In the genomic region with DNA sequence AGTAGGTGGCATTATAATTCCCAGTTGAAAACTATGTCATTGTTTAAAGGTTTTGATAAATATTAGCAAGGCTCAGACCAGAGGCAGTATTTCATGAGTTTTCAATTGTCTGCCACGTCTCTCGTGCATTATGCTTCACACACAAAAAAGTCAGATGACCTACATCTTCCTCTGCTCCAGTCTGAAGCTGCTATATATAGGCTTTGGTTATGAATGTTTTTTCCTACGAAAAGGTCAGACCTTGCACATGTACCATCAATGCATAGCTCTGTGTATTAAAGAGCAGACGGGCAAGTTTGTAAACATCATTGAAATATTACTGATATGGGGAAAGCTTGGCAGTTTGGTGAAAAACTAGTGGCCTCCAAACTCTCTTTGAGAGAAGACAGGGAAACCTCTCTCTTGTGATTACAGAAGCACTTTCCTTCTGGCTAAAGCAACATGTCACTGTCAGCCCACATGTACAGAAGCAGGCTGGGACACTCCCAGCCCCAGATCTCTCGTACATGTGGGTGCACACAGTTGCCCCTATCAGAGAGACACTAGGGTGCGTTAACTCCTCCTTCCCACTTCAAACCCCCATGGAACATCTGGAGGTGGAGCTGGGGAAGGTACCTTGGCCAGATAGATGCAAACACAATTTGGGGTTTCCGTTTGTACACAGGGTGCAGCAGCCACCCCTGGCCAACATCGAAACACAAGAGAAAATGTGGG, we compare ENCODE assay signal across 21 cellular contexts.
DNase-seq lines count a peak whose midpoint lies in the region; ATAC-seq and TF ChIP-seq lines count a peak whose summit lies in the region.
"Had no signal": no experiment of that assay in that cellular context is flagged by ENCODE, and none has a peak within 500 bp of the region (broad histone marks: within the 10 kb centered on the region; RNA-seq: fewer than 3 reads in every experiment).

No MANE protein-coding gene starts in this region.

- peaks cover 10% of the 10 kb centered on the region for H3K4me1 ChIP-seq in psoas muscle

- H3K9me3 ChIP-seq in psoas muscle: no peaks in the 10 kb centered on the region

- DNase-seq in activated T-cell treated with anti-CD3 and anti-CD28 coated beads, Interleukin-2, amount 50 U/mL, for 24 hours: peak; percentile 43
- DNase-seq in activated T-cell treated with anti-CD3 and anti-CD28 coated beads for 4 hours (no peak), COLO829 (ENCODE audit: low spot score) (peak; percentile 15), psoas muscle (no peak), type B pancreatic cell (ENCODE audit: extremely low spot score, unreplicated experiment) (no peak)
- DNase-seq in NK-92 treated with Interleukin-12 subunit alpha and Interleukin-12 subunit beta, amount 100 ng/mL, for 24 hours (lab: John Stamatoyannopoulos, UW): no peak
- DNase-seq: activated gamma-delta T cell treated with Interleukin-2 at 50 U/mL for 16 hours; CD4-positive, alpha-beta memory T cell; DMS79 treated with DMSO at 0.1 percent for 48 hours; left cardiac atrium; NCI-H82; nephron progenitor cell; small intestine had no signal

- peak; percentile 82 for ATAC-seq in activated T-helper 17 cell treated with anti-CD3 and anti-CD28 coated beads, Interleukin-2, amount 50 U/mL, for 72 hours (replicated peaks)
- ATAC-seq in psoas muscle (peak in 2 of 4 donors; percentile 25 to 53), HG03108 (IDR thresholded peaks at IDR 0.05; ENCODE audit: unreplicated experiment) (no peak)
- ATAC-seq: GM23338, Panc1 had no signal

- H3K36me3 ChIP-seq in psoas muscle (ENCODE audit: insufficient read depth in 1 of 2, low read depth in 1 of 2): no peaks in the 10 kb centered on the region

- H3K27me3 ChIP-seq in psoas muscle (ENCODE audit: insufficient read depth in 3 of 3, low read length in 2 of 3): no peaks in the 10 kb centered on the region

- peak overlapping the region; percentile 6 for H3K27ac ChIP-seq in psoas muscle
- H3K27ac ChIP-seq: coronary artery, SK-N-MC had no signal

- H3K27ac Mint-ChIP-seq in activated T-cell treated with anti-CD3 and anti-CD28 coated beads, Interleukin-2, amount 50 U/mL, for 24 hours: peak overlapping the region; percentile 75
- H3K27ac Mint-ChIP-seq in activated T-helper 17 cell treated with anti-CD3 and anti-CD28 coated beads, Interleukin-2, amount 50 U/mL, for 72 hours: no peak overlapping the region
- H3K27ac Mint-ChIP-seq in type B pancreatic cell: no peak overlapping the region
- H3K27ac Mint-ChIP-seq: brain, GM23338, mesothelial cell of epicardium, nephron progenitor cell had no signal

- 38 to 51% (median 41%) methylated on average over 8 of the region's 8 CpGs for WGBS in psoas muscle, 3 donors

- no peak for TF ChIP-seq CTCF in psoas muscle (IDR thresholded peaks at IDR 0.05)
- no peak for TF ChIP-seq CTCF in type B pancreatic cell (conservative IDR thresholded peaks at IDR 0.05)

- H3K4me1 Mint-ChIP-seq in activated T-cell treated with anti-CD3 and anti-CD28 coated beads, Interleukin-2, amount 50 U/mL, for 24 hours (ENCODE audit: low read depth): peaks cover 66% of the 10 kb centered on the region
- peaks cover 33% of the 10 kb centered on the region for H3K4me1 Mint-ChIP-seq in activated T-helper 17 cell treated with anti-CD3 and anti-CD28 coated beads, Interleukin-2, amount 50 U/mL, for 72 hours
- H3K4me1 Mint-ChIP-seq in type B pancreatic cell (ENCODE audit: unreplicated experiment): peaks cover 3% of the 10 kb centered on the region
- H3K4me1 Mint-ChIP-seq: GM23338, mesothelial cell of epicardium had no signal

- H3K4me3 Mint-ChIP-seq in activated T-cell treated with anti-CD3 and anti-CD28 coated beads, Interleukin-2, amount 50 U/mL, for 24 hours: no peak overlapping the region
- peak overlapping the region; percentile 49 for H3K4me3 Mint-ChIP-seq in activated T-helper 17 cell treated with anti-CD3 and anti-CD28 coated beads, Interleukin-2, amount 50 U/mL, for 72 hours
- H3K4me3 Mint-ChIP-seq in type B pancreatic cell: no peak overlapping the region
- H3K4me3 Mint-ChIP-seq: brain, GM23338, mesothelial cell of epicardium, nephron progenitor cell had no signal

- peaks cover 10% of the 10 kb centered on the region for H3K36me3 Mint-ChIP-seq in activated T-cell treated with anti-CD3 and anti-CD28 coated beads, Interleukin-2, amount 50 U/mL, for 24 hours (ENCODE audit: low read depth)
- no peaks in the 10 kb centered on the region for H3K36me3 Mint-ChIP-seq in activated T-helper 17 cell treated with anti-CD3 and anti-CD28 coated beads, Interleukin-2, amount 50 U/mL, for 72 hours (ENCODE audit: low read depth)
- no peaks in the 10 kb centered on the region for H3K36me3 Mint-ChIP-seq in type B pancreatic cell
- H3K36me3 Mint-ChIP-seq: brain had no signal

- H3K9me3 Mint-ChIP-seq in activated T-cell treated with anti-CD3 and anti-CD28 coated beads, Interleukin-2, amount 50 U/mL, for 24 hours: peaks cover 13% of the 10 kb centered on the region
- peaks cover 5% of the 10 kb centered on the region for H3K9me3 Mint-ChIP-seq in activated T-helper 17 cell treated with anti-CD3 and anti-CD28 coated beads, Interleukin-2, amount 50 U/mL, for 72 hours
- peaks cover 10% of the 10 kb centered on the region for H3K9me3 Mint-ChIP-seq in type B pancreatic cell

- no peaks in the 10 kb centered on the region for H3K27me3 Mint-ChIP-seq in activated T-cell treated with anti-CD3 and anti-CD28 coated beads, Interleukin-2, amount 50 U/mL, for 24 hours
- H3K27me3 Mint-ChIP-seq in activated T-helper 17 cell treated with anti-CD3 and anti-CD28 coated beads, Interleukin-2, amount 50 U/mL, for 72 hours: no peaks in the 10 kb centered on the region
- H3K27me3 Mint-ChIP-seq in type B pancreatic cell: no peaks in the 10 kb centered on the region
- H3K27me3 Mint-ChIP-seq: CD4-positive, alpha-beta memory T cell had no signal

- H3K4me3 ChIP-seq in psoas muscle: no peak overlapping the region
- H3K4me3 ChIP-seq: coronary artery, GM23338, SK-N-MC had no signal

- intact Hi-C loops in psoas muscle (cut with DNase I): no loop called here

Comparison
In these comparisons a context has a peak if more than half of its experiments do, and no peak if none do; other contexts are left out.
1. DNase-seq: peak in activated T-cell treated with anti-CD3 and anti-CD28 coated beads, Interleukin-2, amount 50 U/mL, for 24 hours (single experiment) and COLO829 (single experiment); none in activated T-cell treated with anti-CD3 and anti-CD28 coated beads for 4 hours (single experiment), psoas muscle (0 of 2), NK-92 treated with Interleukin-12 subunit alpha and Interleukin-12 subunit beta, amount 100 ng/mL, for 24 hours (single experiment) and type B pancreatic cell (single experiment).